12 cellular contexts compared by ENCODE assay signal in genomic region chr17:28737770-28738679, GRCh38. TPM values are rescaled to one million over a fixed set of nuclear protein-coding genes. Genes with fewer than 3 reads are reported as not detected.
DNase-seq lines count a peak whose midpoint lies in the region; ATAC-seq and TF ChIP-seq lines count a peak whose summit lies in the region.
"Had no signal": no experiment of that assay in that cellular context is flagged by ENCODE, and none has a peak within 500 bp of the region (broad histone marks: within the 10 kb centered on the region; RNA-seq: fewer than 3 reads in every experiment).

No MANE protein-coding gene starts in this region.

- no peak overlapping the region for H3K4me3 ChIP-seq in CD8-positive, alpha-beta T cell (ENCODE audit: low read depth, low read length)
- H3K4me3 ChIP-seq: heart left ventricle had no signal

- intact Hi-C loops in CD8-positive, alpha-beta T cell (cut with DNase I, micrococcal nuclease): no loop called here

- no peaks in the 10 kb centered on the region for H3K9me3 ChIP-seq in CD8-positive, alpha-beta T cell (ENCODE audit: low read length)
- H3K9me3 ChIP-seq: heart left ventricle had no signal

- no peaks in the 10 kb centered on the region for H3K9me3 Mint-ChIP-seq in CD8-positive, alpha-beta T cell
- H3K9me3 Mint-ChIP-seq in activated naive CD8-positive, alpha-beta T cell treated with anti-CD3 and anti-CD28 coated beads, Interleukin-2, amount 10 ng/mL, durations not matched to agents 7 days and 5 days: no peaks in the 10 kb centered on the region

- no peak for ATAC-seq in CD8-positive, alpha-beta T cell
- ATAC-seq in GM19035 (IDR thresholded peaks at IDR 0.05; ENCODE audit: unreplicated experiment) (peak; percentile 66), HG02981 (IDR thresholded peaks at IDR 0.05; ENCODE audit: unreplicated experiment) (peak; percentile 69), left lobe of liver (no peak)
- no peak for ATAC-seq in activated naive CD8-positive, alpha-beta T cell treated with anti-CD3 and anti-CD28 coated beads, Interleukin-2, amount 10 ng/mL, durations not matched to agents 7 days and 5 days (ENCODE audit: low read depth)
- ATAC-seq: sciatic nerve had no signal

- no peak for TF ChIP-seq CTCF in CD8-positive, alpha-beta T cell (IDR thresholded peaks at IDR 0.05)

- POLR2A ChIA-PET in CD8-positive, alpha-beta T cell (lab: Charles Lee): interaction anchor here (3.9 kb wide), 1 partner anchor 10 kb away, joined by 26 read pairs; the partner anchor contains the start of genes NEK8 and TLCD1
- POLR2A ChIA-PET in activated naive CD8-positive, alpha-beta T cell treated with anti-CD3 and anti-CD28 coated beads, Interleukin-2, amount 10 ng/mL, durations not matched to agents 7 days and 5 days (lab: Charles Lee): interaction anchor here (0.7 to 1.3 kb wide), 2 partner anchors 12 to 17 kb away, joined by 3 to 4 read pairs; partner anchors contain the start of gene TLCD1

- no peak overlapping the region for H3K4me3 Mint-ChIP-seq in CD8-positive, alpha-beta T cell
- H3K4me3 Mint-ChIP-seq in activated naive CD8-positive, alpha-beta T cell treated with anti-CD3 and anti-CD28 coated beads, Interleukin-2, amount 10 ng/mL, durations not matched to agents 7 days and 5 days: peak overlapping the region; percentile 1

- DNase-seq in CD8-positive, alpha-beta T cell: no peak
- DNase-seq in activated naive CD8-positive, alpha-beta T cell treated with anti-CD3 and anti-CD28 coated beads, Interleukin-2, amount 10 ng/mL, durations not matched to agents 7 days and 5 days: no peak
- no peak for DNase-seq in stimulated activated CD4-positive, alpha-beta T cell treated with anti-CD3 and anti-CD28 coated beads, Interleukin-4, amount 100 ng/mL, for 4 hours
- DNase-seq in KG1 (lab: John Stamatoyannopoulos, UW) (no peak), left lobe of liver (ENCODE audit: low spot score) (no peak), NCI-H1694 (lab: John Stamatoyannopoulos, UW) (no peak)
- DNase-seq: DMS153, NCI-H2081 had no signal

- no peaks in the 10 kb centered on the region for H3K36me3 ChIP-seq in CD8-positive, alpha-beta T cell (ENCODE audit: insufficient read depth, low read length)
- H3K36me3 ChIP-seq: heart left ventricle had no signal

- peaks cover 16% of the 10 kb centered on the region for H3K4me1 Mint-ChIP-seq in CD8-positive, alpha-beta T cell (ENCODE audit: low read depth)
- peaks cover 18% of the 10 kb centered on the region for H3K4me1 Mint-ChIP-seq in activated naive CD8-positive, alpha-beta T cell treated with anti-CD3 and anti-CD28 coated beads, Interleukin-2, amount 10 ng/mL, durations not matched to agents 7 days and 5 days

- H3K36me3 Mint-ChIP-seq in CD8-positive, alpha-beta T cell: peaks cover 10% of the 10 kb centered on the region
- H3K36me3 Mint-ChIP-seq in activated naive CD8-positive, alpha-beta T cell treated with anti-CD3 and anti-CD28 coated beads, Interleukin-2, amount 10 ng/mL, durations not matched to agents 7 days and 5 days: peaks cover 18% of the 10 kb centered on the region

- H3K4me1 ChIP-seq in CD8-positive, alpha-beta T cell (ENCODE audit: insufficient read depth, low read length): peaks cover 23% of the 10 kb centered on the region

- H3K27me3 Mint-ChIP-seq in CD8-positive, alpha-beta T cell (ENCODE audit: low read depth): no peaks in the 10 kb centered on the region
- H3K27me3 Mint-ChIP-seq in activated naive CD8-positive, alpha-beta T cell treated with anti-CD3 and anti-CD28 coated beads, Interleukin-2, amount 10 ng/mL, durations not matched to agents 7 days and 5 days: no peaks in the 10 kb centered on the region

- peak overlapping the region; percentile 86 for H3K27ac Mint-ChIP-seq in CD8-positive, alpha-beta T cell
- peak overlapping the region; percentile 83 for H3K27ac Mint-ChIP-seq in activated naive CD8-positive, alpha-beta T cell treated with anti-CD3 and anti-CD28 coated beads, Interleukin-2, amount 10 ng/mL, durations not matched to agents 7 days and 5 days

- no peak overlapping the region for H3K27ac ChIP-seq in CD8-positive, alpha-beta T cell (ENCODE audit: low read depth, low read length)
- H3K27ac ChIP-seq: heart left ventricle had no signal

- CTCF ChIA-PET in CD8-positive, alpha-beta T cell (lab: Charles Lee): interaction anchor here (1.1 to 1.4 kb wide), 2 partner anchors 11 kb away, joined by 4 read pairs; no protein-coding TSS in a partner anchor

- no peaks in the 10 kb centered on the region for H3K27me3 ChIP-seq in CD8-positive, alpha-beta T cell (ENCODE audit: insufficient read depth, low read length)
- H3K27me3 ChIP-seq: heart left ventricle had no signal

RNA-seq across cellular contexts. Expression of gene TRAF4, which starts 5.8 kb away (rescaled TPM):
- total RNA-seq in CD8-positive, alpha-beta T cell: 100 to 1,000 TPM; 418 to 439 TPM
- total RNA-seq in activated naive CD8-positive, alpha-beta T cell treated with anti-CD3 and anti-CD28 coated beads, Interleukin-2, amount 10 ng/mL, durations not matched to agents 7 days and 5 days: 10 to 100 TPM; 48.1 to 55.3 TPM
- 49.0 TPM for total RNA-seq in left lobe of liver

RNA-seq across cellular contexts. Expression of gene NEK8, which starts 9.4 kb away (rescaled TPM):
- 1 to 10 TPM; 3.4 to 3.6 TPM for total RNA-seq in CD8-positive, alpha-beta T cell
- total RNA-seq in activated naive CD8-positive, alpha-beta T cell treated with anti-CD3 and anti-CD28 coated beads, Interleukin-2, amount 10 ng/mL, durations not matched to agents 7 days and 5 days: 1 to 10 TPM; 7.1 to 8.9 TPM
- total RNA-seq in left lobe of liver: 3.2 TPM

RNA-seq across cellular contexts. Expression of gene TLCD1, which starts 12.0 kb away (rescaled TPM):
- total RNA-seq in CD8-positive, alpha-beta T cell: 1 to 10 TPM in 1 of 2 experiments, under 1 TPM in 1; 0.73 to 1.1 TPM
- 1 to 10 TPM; 1.6 to 2.2 TPM for total RNA-seq in activated naive CD8-positive, alpha-beta T cell treated with anti-CD3 and anti-CD28 coated beads, Interleukin-2, amount 10 ng/mL, durations not matched to agents 7 days and 5 days
- total RNA-seq in left lobe of liver: 4.8 TPM

RNA-seq across cellular contexts. Expression of gene RPL23A, which starts 18.2 kb away (rescaled TPM):
- total RNA-seq in CD8-positive, alpha-beta T cell: 1,000 to 10,000 TPM; 3,569 to 3,587 TPM
- total RNA-seq in activated naive CD8-positive, alpha-beta T cell treated with anti-CD3 and anti-CD28 coated beads, Interleukin-2, amount 10 ng/mL, durations not matched to agents 7 days and 5 days: 1,000 to 10,000 TPM; 2,286 to 2,290 TPM
- 346 TPM for total RNA-seq in left lobe of liver

RNA-seq across cellular contexts. Expression of gene RAB34, which starts 20.4 kb away (rescaled TPM):
- total RNA-seq in CD8-positive, alpha-beta T cell: 10 to 100 TPM; 13.9 to 14.1 TPM
- 1 to 10 TPM; 7.3 to 8.2 TPM for total RNA-seq in activated naive CD8-positive, alpha-beta T cell treated with anti-CD3 and anti-CD28 coated beads, Interleukin-2, amount 10 ng/mL, durations not matched to agents 7 days and 5 days
- 4.9 TPM for total RNA-seq in left lobe of liver

Comparison
In these comparisons a context has a peak if more than half of its experiments do, and no peak if none do; other contexts are left out.
1. ATAC-seq: peak in GM19035 (single experiment) and HG02981 (single experiment); none in CD8-positive, alpha-beta T cell (single experiment), activated naive CD8-positive, alpha-beta T cell treated with anti-CD3 and anti-CD28 coated beads, Interleukin-2, amount 10 ng/mL, durations not matched to agents 7 days and 5 days (single experiment) and left lobe of liver (single experiment).